ENCODE assay signal across 11 cellular contexts in the genomic region with DNA sequence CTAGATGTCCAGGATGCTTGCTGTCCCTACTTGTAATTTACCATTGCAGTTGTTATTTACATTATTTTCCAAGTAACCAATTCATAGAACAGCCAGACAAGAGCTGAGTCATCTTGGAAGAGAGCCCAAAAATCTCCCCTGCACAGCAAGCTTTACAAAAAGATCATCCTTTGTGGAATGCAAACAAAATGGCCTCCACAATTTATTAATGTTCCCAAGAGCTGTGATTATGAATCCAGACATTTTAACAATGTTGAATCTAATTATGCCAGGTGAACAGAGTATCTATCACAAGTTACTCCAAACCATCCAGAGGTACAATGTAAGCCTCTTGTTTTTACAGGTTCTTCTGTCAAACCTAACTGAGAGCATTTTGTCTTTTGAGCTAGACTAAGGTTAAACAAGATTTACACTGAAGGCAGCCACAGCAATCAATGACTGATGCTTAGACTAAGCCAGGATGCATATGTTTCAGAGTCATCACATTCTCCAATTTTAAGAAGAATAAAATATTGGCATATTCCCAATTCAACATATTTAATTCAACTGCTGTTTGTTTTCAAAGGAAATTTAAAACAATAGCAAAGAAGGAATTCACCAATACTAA.
DNase-seq lines count a peak whose midpoint lies in the region; ATAC-seq, FAIRE-seq and TF ChIP-seq lines count a peak whose summit lies in the region.
"Had no signal": no experiment of that assay in that cellular context is flagged by ENCODE, and none has a peak within 500 bp of the region (broad histone marks: within the 10 kb centered on the region; RNA-seq: fewer than 3 reads in every experiment).

No MANE protein-coding gene starts in this region.

- no peak overlapping the region for H4K91ac ChIP-seq in mesenchymal stem cell (ENCODE audit: low read length)

- H2BK5ac ChIP-seq in mesenchymal stem cell (ENCODE audit: low read depth, low read length, poor library complexity, severe bottlenecking): no peak overlapping the region

- TF ChIP-seq CTCF in LNCaP clone FGC (IDR thresholded peaks at IDR 0.05; ENCODE audit: control insufficient read depth, extremely low read depth, insufficient read depth): no peak
- TF ChIP-seq CTCF in astrocyte (IDR thresholded peaks at IDR 0.05; ENCODE audit: insufficient read depth, low read depth, low read length): no peak

- H3K27ac Mint-ChIP-seq in astrocyte (ENCODE audit: unreplicated experiment): peak overlapping the region; percentile 48
- no peak overlapping the region for H3K27ac Mint-ChIP-seq in T-helper 2 cell treated with Interferon-gamma antibody and Interleukin-4, amounts not matched to agents 5 μg/mL and 100 μg/mL, for 36 hours
- H3K27ac Mint-ChIP-seq: naive thymus-derived CD4-positive, alpha-beta T cell had no signal

- peaks cover 9% of the 10 kb centered on the region for H3K4me1 ChIP-seq in astrocyte (ENCODE audit: insufficient read depth, low read length)
- H3K4me1 ChIP-seq in mesenchymal stem cell (ENCODE audit: control insufficient read depth, insufficient read depth, low read depth, low read length): peaks cover 2% of the 10 kb centered on the region

- H3K9me3 ChIP-seq in astrocyte (ENCODE audit: insufficient read depth, low read depth, low read length): no peaks in the 10 kb centered on the region
- H3K9me3 ChIP-seq in mesenchymal stem cell (ENCODE audit: control insufficient read depth, low read length): no peaks in the 10 kb centered on the region

- H3K14ac ChIP-seq in mesenchymal stem cell (ENCODE audit: low read length in 2 of 2): no peak overlapping the region

- no peak overlapping the region for H2BK12ac ChIP-seq in mesenchymal stem cell (ENCODE audit: low read length in 2 of 2)

- H3K4me2 ChIP-seq in astrocyte (ENCODE audit: low read length): peak overlapping the region; percentile 40
- no peak overlapping the region for H3K4me2 ChIP-seq in mesenchymal stem cell (ENCODE audit: low read length, poor library complexity, severe bottlenecking)

- H3K36me3 ChIP-seq in astrocyte (ENCODE audit: insufficient read depth, low read length) (no peaks in the 10 kb centered on the region), mesenchymal stem cell (ENCODE audit: control insufficient read depth in 1 of 2, insufficient read depth in 2 of 2, low read depth in 1 of 2, low read length in 2 of 2) (no peaks in the 10 kb centered on the region)

- H2BK15ac ChIP-seq in mesenchymal stem cell (ENCODE audit: low read depth, poor library complexity, severe bottlenecking): no peak overlapping the region

- peak; percentile 81 for FAIRE-seq in astrocyte (lab: Jason Lieb, UNC)
- FAIRE-seq: endometrium had no signal

- H3K27me3 ChIP-seq in astrocyte (ENCODE audit: insufficient read depth, low read length) (no peaks in the 10 kb centered on the region), mesenchymal stem cell (ENCODE audit: control insufficient read depth in 1 of 2, insufficient read depth in 1 of 2, low read length in 2 of 2) (no peaks in the 10 kb centered on the region)

- H3K79me2 ChIP-seq in astrocyte (ENCODE audit: insufficient read depth, low read length): no peaks in the 10 kb centered on the region

- no peak overlapping the region for H3K4me3 Mint-ChIP-seq in astrocyte (ENCODE audit: unreplicated experiment)
- no peak overlapping the region for H3K4me3 Mint-ChIP-seq in T-helper 2 cell treated with Interferon-gamma antibody and Interleukin-4, amounts not matched to agents 5 μg/mL and 100 μg/mL, for 36 hours
- H3K4me3 Mint-ChIP-seq: naive thymus-derived CD4-positive, alpha-beta T cell had no signal

- peaks cover 8% of the 10 kb centered on the region for H3K4me1 Mint-ChIP-seq in astrocyte (ENCODE audit: low read depth, unreplicated experiment)
- no peaks in the 10 kb centered on the region for H3K4me1 Mint-ChIP-seq in T-helper 2 cell treated with Interferon-gamma antibody and Interleukin-4, amounts not matched to agents 5 μg/mL and 100 μg/mL, for 36 hours (ENCODE audit: low read depth)
- H3K4me1 Mint-ChIP-seq: naive thymus-derived CD4-positive, alpha-beta T cell had no signal

- H2AFZ ChIP-seq in astrocyte (ENCODE audit: low read depth, low read length) (peak overlapping the region; percentile 21), mesenchymal stem cell (ENCODE audit: low read depth, low read length) (no peak overlapping the region)

- no peak overlapping the region for H2AK5ac ChIP-seq in mesenchymal stem cell (ENCODE audit: low read length, severe bottlenecking)

- H3K9me3 Mint-ChIP-seq in astrocyte (ENCODE audit: unreplicated experiment): peaks cover 2% of the 10 kb centered on the region
- no peaks in the 10 kb centered on the region for H3K9me3 Mint-ChIP-seq in T-helper 2 cell treated with Interferon-gamma antibody and Interleukin-4, amounts not matched to agents 5 μg/mL and 100 μg/mL, for 36 hours

- no peak overlapping the region for H3K18ac ChIP-seq in mesenchymal stem cell (ENCODE audit: low read depth in 1 of 2, low read length in 2 of 2)

- no peak overlapping the region for H3K23ac ChIP-seq in mesenchymal stem cell (ENCODE audit: low read length in 2 of 2)

- H3K9ac ChIP-seq in astrocyte (ENCODE audit: low read length) (no peak overlapping the region), mesenchymal stem cell (ENCODE audit: low read length) (no peak overlapping the region)

- no peaks in the 10 kb centered on the region for H3K36me3 Mint-ChIP-seq in astrocyte (ENCODE audit: low read depth, unreplicated experiment)
- H3K36me3 Mint-ChIP-seq in T-helper 2 cell treated with Interferon-gamma antibody and Interleukin-4, amounts not matched to agents 5 μg/mL and 100 μg/mL, for 36 hours (ENCODE audit: low read depth): no peaks in the 10 kb centered on the region

- no peak overlapping the region for H4K8ac ChIP-seq in mesenchymal stem cell (ENCODE audit: low read length)

- no peaks in the 10 kb centered on the region for H3K79me1 ChIP-seq in mesenchymal stem cell (replicated peaks; ENCODE audit: low read length, poor library complexity, severe bottlenecking)

- DNase-seq in DMS 273 (lab: John Stamatoyannopoulos, UW; ENCODE audit: unreplicated experiment): peak; percentile 70
- peak; percentile 46 for DNase-seq in LNCaP clone FGC (ENCODE audit: low read depth)
- DNase-seq in astrocyte (ENCODE audit: low read depth): peak; percentile 88
- peak; percentile 89 for DNase-seq in mesenchymal stem cell
- no peak for DNase-seq in stimulated activated naive CD4-positive, alpha-beta T cell (lab: John Stamatoyannopoulos, UW)
- DNase-seq in activated CD4-positive, alpha-beta T cell treated with anti-CD3 and anti-CD28 coated beads, Interleukin-2, amount 50 U/mL, for 4 hours: no peak
- no peak for DNase-seq in T-helper 2 cell treated with Interferon-gamma antibody and Interleukin-4, amounts not matched to agents 5 μg/mL and 100 μg/mL, for 36 hours (ENCODE audit: low spot score)
- DNase-seq: naive thymus-derived CD4-positive, alpha-beta T cell; NCI-H510A treated with DMSO at 0.1 percent for 48 hours had no signal

- no peak overlapping the region for H2BK120ac ChIP-seq in mesenchymal stem cell (ENCODE audit: low read depth, low read length)

- no peak overlapping the region for H3K4me3 ChIP-seq in LNCaP clone FGC (ENCODE audit: low read depth, low read length)
- H3K4me3 ChIP-seq in astrocyte (ENCODE audit: insufficient read depth, low read depth, low read length): no peak overlapping the region
- H3K4me3 ChIP-seq in mesenchymal stem cell (ENCODE audit: insufficient read depth in 1 of 2, low read depth in 1 of 2, low read length in 2 of 2): no peak overlapping the region

- H3K27ac ChIP-seq in astrocyte (ENCODE audit: low read depth, low read length) (peak overlapping the region; percentile 56), mesenchymal stem cell (ENCODE audit: low read length, poor library complexity, severe bottlenecking) (peak overlapping the region; percentile 90)

- no peak overlapping the region for H3K4ac ChIP-seq in mesenchymal stem cell (ENCODE audit: low read depth in 1 of 2, low read length in 2 of 2)

- no peaks in the 10 kb centered on the region for H3K27me3 Mint-ChIP-seq in astrocyte (ENCODE audit: low read depth, unreplicated experiment)
- no peaks in the 10 kb centered on the region for H3K27me3 Mint-ChIP-seq in T-helper 2 cell treated with Interferon-gamma antibody and Interleukin-4, amounts not matched to agents 5 μg/mL and 100 μg/mL, for 36 hours (ENCODE audit: low read depth)
- H3K27me3 Mint-ChIP-seq: naive thymus-derived CD4-positive, alpha-beta T cell had no signal

- ATAC-seq in HG03097 (IDR thresholded peaks at IDR 0.05; ENCODE audit: low FRiP score, unreplicated experiment): no peak
- ATAC-seq: naive thymus-derived CD4-positive, alpha-beta T cell had no signal

- H4K20me1 ChIP-seq in astrocyte (ENCODE audit: insufficient read depth, low read length): no peaks in the 10 kb centered on the region

Comparison
In these comparisons a context has a peak if more than half of its experiments do, and no peak if none do; other contexts are left out.
1. DNase-seq: peak in DMS 273 (single experiment), LNCaP clone FGC (single experiment), astrocyte (single experiment) and mesenchymal stem cell (single experiment); none in stimulated activated naive CD4-positive, alpha-beta T cell (0 of 6), activated CD4-positive, alpha-beta T cell treated with anti-CD3 and anti-CD28 coated beads, Interleukin-2, amount 50 U/mL, for 4 hours (0 of 2) and T-helper 2 cell treated with Interferon-gamma antibody and Interleukin-4, amounts not matched to agents 5 μg/mL and 100 μg/mL, for 36 hours (single experiment).